ENCODE assay signal across 8 cellular contexts in genomic region chr14:60724080-60724618, GRCh38. TPM values are rescaled to one million over a fixed set of nuclear protein-coding genes. Genes with fewer than 3 reads are reported as not detected.
A peak's percentile ranks its signal among the peaks of the same experiment; 100 is the strongest.
DNase-seq lines count a peak whose midpoint lies in the region; ATAC-seq and TF ChIP-seq lines count a peak whose summit lies in the region.

Gene SIX4 (minus strand): TSS chr14:60724351. CDS start chr14:60724074, 277 bp downstream.

- TF ChIP-seq POLR2A in gastroesophageal sphincter (IDR thresholded peaks at IDR 0.05): peak in 1 of 2 donors; percentile 26

- TF ChIP-seq CTCF in gastroesophageal sphincter (IDR thresholded peaks at IDR 0.05): no peak
- TF ChIP-seq CTCF in neural crest cell (conservative IDR thresholded peaks at IDR 0.05): no peak

- intact Hi-C loops in activated T-helper 2 cell treated with anti-CD3 and anti-CD28 coated beads, Interferon-gamma antibody, Interleukin-2, Interleukin-4, amounts not matched to agents 10 μg/mL and 5 μg/mL and 100 μg/mL, durations not matched to agents 14 hours and 24 hours and 36 hours (cut with micrococcal nuclease): loop anchor here (1.0 to 10.0 kb wide), 5 partner anchors 10 to 531 kb away; partner anchors contain the start of gene MNAT1

- WGBS in gastroesophageal sphincter (ENCODE audit: low coverage in 1 of 2), 2 donors: 0 to 1% methylated on average over 10 to 18 of the region's 22 CpGs

- no peaks in the 10 kb centered on the region for H3K9me3 ChIP-seq in gastroesophageal sphincter

- H3K27me3 ChIP-seq in gastroesophageal sphincter: peaks cover 30% of the 10 kb centered on the region

- H3K36me3 Mint-ChIP-seq in activated T-helper 2 cell treated with anti-CD3 and anti-CD28 coated beads, Interferon-gamma antibody, Interleukin-2, Interleukin-4, amounts not matched to agents 10 μg/mL and 5 μg/mL and 100 μg/mL, durations not matched to agents 14 hours and 24 hours and 36 hours (ENCODE audit: low read depth): no peaks in the 10 kb centered on the region
- H3K36me3 Mint-ChIP-seq in neural crest cell (ENCODE audit: low read depth): no peaks in the 10 kb centered on the region

- DNase-seq in AG20443 (ENCODE audit: low spot score) (peak; percentile 89), NCI-H526 treated with DMSO at 0.1 percent for 48 hours (lab: John Stamatoyannopoulos, UW) (peak; percentile 96), neural crest cell (ENCODE audit: low read depth, low spot score) (peak; percentile 47), NAMALWA (ENCODE audit: low spot score) (no peak)
- DNase-seq in activated T-helper 2 cell treated with anti-CD3 and anti-CD28 coated beads, Interferon-gamma antibody, Interleukin-2, Interleukin-4, amounts not matched to agents 10 μg/mL and 5 μg/mL and 100 μg/mL, durations not matched to agents 14 hours and 24 hours and 36 hours (ENCODE audit: low spot score): no peak

- ATAC-seq in GM18868 (IDR thresholded peaks at IDR 0.05; ENCODE audit: unreplicated experiment) (peak; percentile 71), HG03521 (IDR thresholded peaks at IDR 0.05; ENCODE audit: unreplicated experiment) (peak; percentile 45), gastroesophageal sphincter (peak; percentile 79)

- H3K36me3 ChIP-seq in gastroesophageal sphincter: no peaks in the 10 kb centered on the region

- peaks cover 15% of the 10 kb centered on the region for H3K4me1 Mint-ChIP-seq in activated T-helper 2 cell treated with anti-CD3 and anti-CD28 coated beads, Interferon-gamma antibody, Interleukin-2, Interleukin-4, amounts not matched to agents 10 μg/mL and 5 μg/mL and 100 μg/mL, durations not matched to agents 14 hours and 24 hours and 36 hours (ENCODE audit: low read depth)
- peaks cover 22% of the 10 kb centered on the region for H3K4me1 Mint-ChIP-seq in neural crest cell

- peak within 1 kb of the TSS; percentile 83 for H3K4me3 Mint-ChIP-seq in activated T-helper 2 cell treated with anti-CD3 and anti-CD28 coated beads, Interferon-gamma antibody, Interleukin-2, Interleukin-4, amounts not matched to agents 10 μg/mL and 5 μg/mL and 100 μg/mL, durations not matched to agents 14 hours and 24 hours and 36 hours (ENCODE audit: low read depth)
- peak within 1 kb of the TSS; percentile 100 for H3K4me3 Mint-ChIP-seq in neural crest cell

- H3K9me3 Mint-ChIP-seq in activated T-helper 2 cell treated with anti-CD3 and anti-CD28 coated beads, Interferon-gamma antibody, Interleukin-2, Interleukin-4, amounts not matched to agents 10 μg/mL and 5 μg/mL and 100 μg/mL, durations not matched to agents 14 hours and 24 hours and 36 hours: no peaks in the 10 kb centered on the region
- H3K9me3 Mint-ChIP-seq in neural crest cell: no peaks in the 10 kb centered on the region

- peaks cover 72% of the 10 kb centered on the region for H3K27me3 Mint-ChIP-seq in activated T-helper 2 cell treated with anti-CD3 and anti-CD28 coated beads, Interferon-gamma antibody, Interleukin-2, Interleukin-4, amounts not matched to agents 10 μg/mL and 5 μg/mL and 100 μg/mL, durations not matched to agents 14 hours and 24 hours and 36 hours (ENCODE audit: low read depth)
- H3K27me3 Mint-ChIP-seq in neural crest cell (ENCODE audit: low read depth): peaks cover 73% of the 10 kb centered on the region

- peaks cover 0 to 37% (median 5%) of the 10 kb centered on the region in 3 donors for H3K4me1 ChIP-seq in gastroesophageal sphincter

- TF ChIP-seq EP300 in gastroesophageal sphincter (IDR thresholded peaks at IDR 0.05): no peak

- peak within 1 kb of the TSS; percentile 53 to 75 for H3K4me3 ChIP-seq in gastroesophageal sphincter

- peak within 1 kb of the TSS; percentile 20 for H3K27ac Mint-ChIP-seq in activated T-helper 2 cell treated with anti-CD3 and anti-CD28 coated beads, Interferon-gamma antibody, Interleukin-2, Interleukin-4, amounts not matched to agents 10 μg/mL and 5 μg/mL and 100 μg/mL, durations not matched to agents 14 hours and 24 hours and 36 hours
- peak within 1 kb of the TSS; percentile 83 for H3K27ac Mint-ChIP-seq in neural crest cell (ENCODE audit: unreplicated experiment)

- peak within 1 kb of the TSS in 3 of 4 donors; percentile 65 to 80 (median 79) for H3K27ac ChIP-seq in gastroesophageal sphincter

RNA-seq across cellular contexts. Expression of gene SIX4, which starts in this region (rescaled TPM):
- total RNA-seq in activated T-helper 2 cell treated with anti-CD3 and anti-CD28 coated beads, Interferon-gamma antibody, Interleukin-2, Interleukin-4, amounts not matched to agents 10 μg/mL and 5 μg/mL and 100 μg/mL, durations not matched to agents 14 hours and 24 hours and 36 hours: 1.1 and 1.3 TPM in 2 replicates
- 1 to 10 TPM; 1.6 to 2.4 (median 2.1) TPM for total RNA-seq in gastroesophageal sphincter
- total RNA-seq in neural crest cell: 5.2 and 6.1 TPM in 2 replicates

Comparison
In these comparisons a context has a peak if more than half of its experiments do, and no peak if none do; other contexts are left out.
1. DNase-seq: peak in AG20443 (single experiment), NCI-H526 treated with DMSO at 0.1 percent for 48 hours (single experiment) and neural crest cell (single experiment); none in activated T-helper 2 cell treated with anti-CD3 and anti-CD28 coated beads, Interferon-gamma antibody, Interleukin-2, Interleukin-4, amounts not matched to agents 10 μg/mL and 5 μg/mL and 100 μg/mL, durations not matched to agents 14 hours and 24 hours and 36 hours (single experiment) and NAMALWA (single experiment).
2. Peak in every context shown above with its lines, with median percentiles within 50 percentile points of each other: ATAC-seq.